ENCODE assay signal across 2 cellular contexts in genomic region chr11:121129362-121130340, GRCh38.
TF ChIP-seq lines count a peak whose summit lies in the region.

No MANE protein-coding gene starts in this region.

TF ChIP-seq in HepG2, 621 proteins besides CTCF, POLR2A, EP300 and RAD21 (continued from another document and continues in another):
- TF ChIP-seq KLF16 (CRISPR knock-in tag; IDR thresholded peaks at IDR 0.05) (no peak), THAP11 (CRISPR knock-in tag; IDR thresholded peaks at IDR 0.05) (no peak), SNAPC4 (CRISPR knock-in tag; IDR thresholded peaks at IDR 0.05) (no peak), MED8 (CRISPR knock-in tag; IDR thresholded peaks at IDR 0.05; ENCODE audit: insufficient replicate concordance) (no peak), ETV6 (CRISPR knock-in tag; conservative IDR thresholded peaks at IDR 0.05) (no peak), POLR2G (IDR thresholded peaks at IDR 0.05; ENCODE audit: low read depth, low read length) (no peak), AHR (CRISPR knock-in tag; IDR thresholded peaks at IDR 0.05) (no peak), ZNF274 (CRISPR knock-in tag; IDR thresholded peaks at IDR 0.05) (no peak), ZNF503 (CRISPR knock-in tag; IDR thresholded peaks at IDR 0.05) (no peak)

TF ChIP-seq in Ishikawa, 13 proteins besides CTCF, POLR2A, EP300 and RAD21 (continued from another document):
- TF ChIP-seq USF1 (IDR thresholded peaks at IDR 0.05) = no peak
TF ChIP-seq in Ishikawa: peak in this region for 1.
